15 cellular contexts compared by ENCODE assay signal in the genomic region with DNA sequence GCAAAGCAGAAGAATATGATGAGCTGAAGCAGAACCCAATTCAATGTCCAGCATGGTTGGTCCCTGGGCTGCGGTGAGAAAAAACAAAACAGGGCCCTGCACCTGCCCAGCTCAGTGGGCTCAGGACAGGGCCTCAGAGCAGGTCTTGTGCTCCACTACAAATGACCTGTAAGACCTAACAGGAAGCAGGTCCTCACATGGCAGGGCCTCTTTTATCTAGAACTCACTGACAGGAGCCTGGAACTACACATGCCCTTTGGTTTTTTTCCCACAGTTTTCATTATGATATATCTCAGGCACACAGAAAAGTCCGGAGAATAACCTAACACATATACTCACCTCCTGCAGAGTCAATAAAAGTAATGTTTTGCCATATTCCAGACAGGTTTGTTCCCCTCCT. TPM values are rescaled to one million over a fixed set of nuclear protein-coding genes. Genes with fewer than 3 reads are reported as not detected.
DNase-seq lines count a peak whose midpoint lies in the region; ATAC-seq and TF ChIP-seq lines count a peak whose summit lies in the region.
"Had no signal": no experiment of that assay in that cellular context is flagged by ENCODE, and none has a peak within 500 bp of the region (broad histone marks: within the 10 kb centered on the region; RNA-seq: fewer than 3 reads in every experiment).

No MANE protein-coding gene starts in this region.

- 100% methylated on average over 2 of the region's 2 CpGs for WGBS in mammary epithelial cell (ENCODE audit: low coverage, missing lambda C conversion rate)
- 70 to 76% methylated on average over 2 of the region's 2 CpGs for WGBS in thyroid gland, 2 donors
- 97% methylated on average over 2 of the region's 2 CpGs for WGBS in prostate gland

- CTCF ChIA-PET in MCF 10A (lab: Yijun Ruan, JAX): interaction anchor here (1.6 kb wide), 1 partner anchor 9 kb away, joined by 4 read pairs; no protein-coding TSS in a partner anchor
- CTCF ChIA-PET in mammary epithelial cell (lab: Charles Lee; ENCODE audit: low non-redundant PET): no interaction called here
- CTCF ChIA-PET in activated CD8-positive, alpha-beta T cell treated with anti-CD3 and anti-CD28 coated beads, Interleukin-2, amount 10 ng/mL, durations not matched to agents 7 days and 5 days (lab: Charles Lee): no interaction called here

- H3K9ac ChIP-seq in mammary epithelial cell (ENCODE audit: insufficient read depth, low read length): no peak overlapping the region
- peak overlapping the region; percentile 16 for H3K9ac ChIP-seq in mucosa of stomach (ENCODE audit: low read length)

- no peaks in the 10 kb centered on the region for H3K27me3 Mint-ChIP-seq in MCF 10A (ENCODE audit: insufficient read depth, unreplicated experiment)
- no peaks in the 10 kb centered on the region for H3K27me3 Mint-ChIP-seq in activated CD8-positive, alpha-beta T cell treated with anti-CD3 and anti-CD28 coated beads, Interleukin-2, amount 10 ng/mL, durations not matched to agents 7 days and 5 days (ENCODE audit: low read depth)

- no peak for DNase-seq in MCF 10A (ENCODE audit: unreplicated experiment)
- no peak for DNase-seq in mammary epithelial cell
- no peak for DNase-seq in activated CD8-positive, alpha-beta T cell treated with anti-CD3 and anti-CD28 coated beads, Interleukin-2, amount 10 ng/mL, durations not matched to agents 7 days and 5 days
- DNase-seq in thyroid gland: no peak
- DNase-seq in stimulated activated naive CD4-positive, alpha-beta T cell treated with Interleukin-2 at 50 U/mL for 16 hours (lab: John Stamatoyannopoulos, UW): no peak
- no peak for DNase-seq in prostate gland (ENCODE audit: low spot score)
- no peak for DNase-seq in tibial artery
- DNase-seq: activated naive CD4-positive, alpha-beta T cell treated with anti-CD3 and anti-CD28 coated beads, Interleukin-2, amount 50 U/mL, for 16 hours; effector CD8-positive, alpha-beta T cell; MG63; NCI-H1930; NCI-H524 treated with DMSO at 0.1 percent for 48 hours had no signal

- H3K4me1 Mint-ChIP-seq in MCF 10A (ENCODE audit: insufficient read depth, unreplicated experiment): peaks cover 41% of the 10 kb centered on the region
- peaks cover 51% of the 10 kb centered on the region for H3K4me1 Mint-ChIP-seq in activated CD8-positive, alpha-beta T cell treated with anti-CD3 and anti-CD28 coated beads, Interleukin-2, amount 10 ng/mL, durations not matched to agents 7 days and 5 days (ENCODE audit: low read depth)

- H3K27ac Mint-ChIP-seq in MCF 10A (ENCODE audit: low read depth, unreplicated experiment): peak overlapping the region; percentile 65
- H3K27ac Mint-ChIP-seq in activated CD8-positive, alpha-beta T cell treated with anti-CD3 and anti-CD28 coated beads, Interleukin-2, amount 10 ng/mL, durations not matched to agents 7 days and 5 days: peak overlapping the region; percentile 71
- H3K27ac Mint-ChIP-seq: GM23338 had no signal

- H3K9me3 ChIP-seq in mammary epithelial cell (replicated peaks; ENCODE audit: insufficient read depth, low read length) (no peaks in the 10 kb centered on the region), mucosa of stomach (ENCODE audit: control insufficient read depth, low read length) (no peaks in the 10 kb centered on the region), thyroid gland (no peaks in the 10 kb centered on the region), prostate gland (no peaks in the 10 kb centered on the region), tibial artery (no peaks in the 10 kb centered on the region)
- H3K9me3 ChIP-seq: MG63, suprapubic skin had no signal

- H3K4me1 ChIP-seq in mammary epithelial cell (ENCODE audit: insufficient read depth, low read length) (peaks cover 57% of the 10 kb centered on the region), mucosa of stomach (ENCODE audit: control insufficient read depth, insufficient read depth, low read length) (peaks cover 95% of the 10 kb centered on the region), thyroid gland (peaks cover 45 to 77% of the 10 kb centered on the region in 2 donors), prostate gland (replicated peaks) (no peaks in the 10 kb centered on the region), tibial artery (peaks cover 6 to 46% (median 41%) of the 10 kb centered on the region in 4 donors)

- ATAC-seq in activated CD8-positive, alpha-beta T cell treated with anti-CD3 and anti-CD28 coated beads, Interleukin-2, amount 10 ng/mL, durations not matched to agents 7 days and 5 days: no peak
- ATAC-seq: GM23338 had no signal

- peaks cover 36% of the 10 kb centered on the region for H3K36me3 Mint-ChIP-seq in MCF 10A (ENCODE audit: insufficient read depth, unreplicated experiment)
- peaks cover 47% of the 10 kb centered on the region for H3K36me3 Mint-ChIP-seq in activated CD8-positive, alpha-beta T cell treated with anti-CD3 and anti-CD28 coated beads, Interleukin-2, amount 10 ng/mL, durations not matched to agents 7 days and 5 days (ENCODE audit: low read depth)

- no peak overlapping the region for H3K4me2 ChIP-seq in mammary epithelial cell (ENCODE audit: insufficient read depth, low read depth, low read length)
- H3K4me2 ChIP-seq: GM23338 had no signal

- no peaks in the 10 kb centered on the region for H3K27me3 ChIP-seq in mammary epithelial cell (ENCODE audit: insufficient read depth, low read length)
- H3K27me3 ChIP-seq in mucosa of stomach (ENCODE audit: control insufficient read depth, insufficient read depth, low read length): no peaks in the 10 kb centered on the region
- H3K27me3 ChIP-seq in thyroid gland: no peaks in the 10 kb centered on the region
- H3K27me3 ChIP-seq in prostate gland (replicated peaks; ENCODE audit: insufficient read depth): no peaks in the 10 kb centered on the region
- no peaks in the 10 kb centered on the region for H3K27me3 ChIP-seq in tibial artery
- H3K27me3 ChIP-seq: MG63, suprapubic skin had no signal

- H3K36me3 ChIP-seq in mammary epithelial cell (ENCODE audit: insufficient read depth, low read length) (peaks cover 7% of the 10 kb centered on the region), mucosa of stomach (ENCODE audit: control insufficient read depth, insufficient read depth, low read length) (peaks cover 11% of the 10 kb centered on the region), thyroid gland (peaks cover 0 to 5% of the 10 kb centered on the region in 2 donors), prostate gland (no peaks in the 10 kb centered on the region), tibial artery (peaks cover 6 to 46% (median 24%) of the 10 kb centered on the region in 3 donors)
- H3K36me3 ChIP-seq: MG63 had no signal

- POLR2A ChIA-PET in MCF 10A (lab: Yijun Ruan, JAX): no interaction called here
- POLR2A ChIA-PET in activated CD8-positive, alpha-beta T cell treated with anti-CD3 and anti-CD28 coated beads, Interleukin-2, amount 10 ng/mL, durations not matched to agents 7 days and 5 days (lab: Charles Lee): interaction anchor here (0.7 kb wide), 1 partner anchor 12 kb away, joined by 3 read pairs; no protein-coding TSS in a partner anchor

- dilution Hi-C loops in mammary epithelial cell (cut with HindIII; ENCODE audit: low sequenced_read_pairs): loop anchor here (10.0 kb wide), 1 partner anchor 57 kb away; no protein-coding TSS in a partner anchor

- H4K20me1 ChIP-seq in mammary epithelial cell (ENCODE audit: insufficient read depth, low read length): no peaks in the 10 kb centered on the region

- H3K4me3 ChIP-seq in mammary epithelial cell (replicated peaks in 1 of 3; ENCODE audit: insufficient read depth in 1 of 3, low read depth in 2 of 3, low read length in 3 of 3): no peak overlapping the region
- no peak overlapping the region for H3K4me3 ChIP-seq in mucosa of stomach (ENCODE audit: low read length)
- no peak overlapping the region for H3K4me3 ChIP-seq in thyroid gland (replicated peaks in 1 of 3)
- H3K4me3 ChIP-seq in prostate gland: no peak overlapping the region
- no peak overlapping the region for H3K4me3 ChIP-seq in tibial artery
- H3K4me3 ChIP-seq: GM23338, MG63, suprapubic skin had no signal

- TF ChIP-seq POLR2A in thyroid gland (IDR thresholded peaks at IDR 0.05) (no peak), prostate gland (IDR thresholded peaks at IDR 0.05) (no peak)

- H3K4me3 Mint-ChIP-seq in MCF 10A (ENCODE audit: unreplicated experiment): no peak overlapping the region
- no peak overlapping the region for H3K4me3 Mint-ChIP-seq in activated CD8-positive, alpha-beta T cell treated with anti-CD3 and anti-CD28 coated beads, Interleukin-2, amount 10 ng/mL, durations not matched to agents 7 days and 5 days
- H3K4me3 Mint-ChIP-seq: GM23338 had no signal

- intact Hi-C loops in MCF 10A (cut with micrococcal nuclease): no loop called here
- intact Hi-C loops in mammary epithelial cell (cut with micrococcal nuclease): loop anchor here (10.0 kb wide), 1 partner anchor 447 kb away; the partner anchor contains the start of gene PTPN23
- intact Hi-C loops in thyroid gland (cut with DNase I): no loop called here
- intact Hi-C loops in prostate gland (cut with DNase I): no loop called here
- intact Hi-C loops in tibial artery (cut with DNase I; ENCODE audit: low total_unique reads): no loop called here

- TF ChIP-seq CTCF in MCF 10A (IDR thresholded peaks at IDR 0.05; ENCODE audit: unreplicated experiment) (no peak), mammary epithelial cell (conservative IDR thresholded peaks at IDR 0.05 in 1 of 2, IDR thresholded peaks at IDR 0.05 in 1 of 2; ENCODE audit: extremely low read depth in 1 of 2, insufficient read depth in 1 of 2, low read depth in 1 of 2, low read length in 2 of 2) (no peak), thyroid gland (IDR thresholded peaks at IDR 0.05) (no peak), prostate gland (IDR thresholded peaks at IDR 0.05) (no peak), tibial artery (IDR thresholded peaks at IDR 0.05) (no peak)

- BruUV-seq in MCF 10A (replicated peaks; lab: Mats Ljungman, UMichigan) (no TSS peak), mammary epithelial cell (replicated peaks; lab: Mats Ljungman, UMichigan) (no TSS peak)

- in situ Hi-C loops in mammary epithelial cell (cut with MboI; ENCODE audit: low sequenced_read_pairs in 2 of 2): no loop called here

- H3K27ac ChIP-seq in mammary epithelial cell (ENCODE audit: insufficient read depth, low read depth, low read length): no peak overlapping the region
- H3K27ac ChIP-seq in thyroid gland: peak overlapping the region in 2 of 3 donors; percentile 51 to 90
- H3K27ac ChIP-seq in prostate gland: no peak overlapping the region
- H3K27ac ChIP-seq in tibial artery: peak overlapping the region in 1 of 2 donors; percentile 80

- H3K9me3 Mint-ChIP-seq in MCF 10A (ENCODE audit: unreplicated experiment): no peaks in the 10 kb centered on the region
- H3K9me3 Mint-ChIP-seq in activated CD8-positive, alpha-beta T cell treated with anti-CD3 and anti-CD28 coated beads, Interleukin-2, amount 10 ng/mL, durations not matched to agents 7 days and 5 days (ENCODE audit: insufficient read depth): no peaks in the 10 kb centered on the region
- H3K9me3 Mint-ChIP-seq: GM23338 had no signal

- H2AFZ ChIP-seq in mammary epithelial cell (ENCODE audit: low read depth, low read length): no peak overlapping the region
- H2AFZ ChIP-seq: GM23338 had no signal

- H3K79me2 ChIP-seq in mammary epithelial cell (ENCODE audit: insufficient read depth, low read length): peaks cover 81% of the 10 kb centered on the region

RNA-seq across cellular contexts. Expression of gene CCDC12, which starts 38.4 kb away (rescaled TPM):
- total RNA-seq in MCF 10A (2022) (43.9 and 45.9 TPM in 2 replicates), mammary epithelial cell (10 to 100 TPM; 17.8 to 42.1 TPM), thyroid gland (10 to 100 TPM; 43.2 to 60.6 (median 51.8) TPM), prostate gland (10 to 100 TPM; 34.6 to 78.7 TPM)
- polyA plus RNA-seq in mammary epithelial cell: 31.4 TPM
- 19.6 TPM for polyA minus RNA-seq in mammary epithelial cell
- total RNA-seq in activated CD8-positive, alpha-beta T cell treated with anti-CD3 and anti-CD28 coated beads, Interleukin-2, amount 10 ng/mL, durations not matched to agents 7 days and 5 days: 10 to 100 TPM; 59.4 to 62.2 TPM

RNA-seq across cellular contexts. Expression of gene NBEAL2, which starts 41.3 kb away (rescaled TPM):
- 14.2 and 20.2 TPM in 2 replicates for total RNA-seq in MCF 10A (2022)
- 10 to 100 TPM; 21.3 to 42.3 TPM for total RNA-seq in mammary epithelial cell
- polyA plus RNA-seq in mammary epithelial cell: 24.6 TPM
- polyA minus RNA-seq in mammary epithelial cell: 63.5 TPM
- total RNA-seq in activated CD8-positive, alpha-beta T cell treated with anti-CD3 and anti-CD28 coated beads, Interleukin-2, amount 10 ng/mL, durations not matched to agents 7 days and 5 days: 100 to 1,000 TPM; 206 to 212 TPM
- 10 to 100 TPM; 19.4 to 38.6 (median 27.5) TPM for total RNA-seq in thyroid gland
- 10 to 100 TPM; 25.8 to 53.5 TPM for total RNA-seq in prostate gland

Comparison
In these comparisons a context has a peak if more than half of its experiments do, and no peak if none do; other contexts are left out.
1. H3K27ac ChIP-seq: peak in thyroid gland (2 of 3); none in mammary epithelial cell (single experiment) and prostate gland (0 of 2).